In the genomic region with DNA sequence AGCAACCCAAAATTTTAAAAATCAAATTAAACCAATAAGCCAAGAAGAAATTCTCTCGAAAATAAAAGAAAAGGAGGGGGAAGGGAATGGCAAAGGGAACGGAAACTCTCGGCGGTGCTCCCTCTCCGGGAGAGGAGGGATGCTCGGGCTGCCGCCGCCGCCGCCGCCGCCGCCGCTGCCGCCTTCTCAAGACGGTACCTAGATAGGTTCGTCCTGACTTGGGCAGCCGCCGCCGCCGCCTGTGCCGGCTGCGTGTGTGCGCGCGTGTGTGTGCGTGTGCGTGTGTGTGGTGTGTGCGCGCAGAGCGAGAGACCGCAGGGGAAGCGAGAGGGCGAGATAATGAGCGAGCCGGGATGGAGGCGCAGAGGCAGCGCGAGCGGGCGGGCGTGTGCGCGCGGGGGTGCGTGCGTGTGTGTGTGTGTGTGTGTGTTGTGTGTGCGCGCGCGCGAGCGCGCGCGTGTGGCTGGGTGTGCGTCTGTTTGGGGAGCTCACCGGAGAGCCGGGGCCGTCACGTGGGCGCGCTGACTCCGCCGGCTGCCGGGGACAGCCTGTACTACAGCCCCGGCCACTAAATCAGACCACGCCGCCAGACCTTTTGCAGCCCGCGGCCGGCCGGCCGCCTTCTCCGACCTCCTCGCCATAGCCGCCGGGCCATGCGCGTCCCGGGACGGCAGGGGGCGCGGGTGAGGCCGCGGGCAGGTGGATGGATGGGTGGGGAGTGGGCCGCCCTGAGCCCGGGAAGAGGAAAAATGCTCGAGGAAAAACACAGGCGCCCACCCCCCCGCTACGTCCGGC, we compare ENCODE assay signal across 8 cellular contexts.
DNase-seq lines count a peak whose midpoint lies in the region; ATAC-seq, FAIRE-seq and TF ChIP-seq lines count a peak whose summit lies in the region.

No MANE protein-coding gene starts in this region.

- WGBS in GM23248 (ENCODE audit: low coverage in 1 of 2, low lambda C conversion rate in 2 of 2, missing lambda C conversion rate in 2 of 2), 2 experiments: 1% methylated on average over 57 to 80 of the region's 93 CpGs

- peaks cover 27% of the 10 kb centered on the region for H3K4me1 Mint-ChIP-seq in activated naive CD8-positive, alpha-beta T cell treated with anti-CD3 and anti-CD28 coated beads for 36 hours
- peaks cover 25% of the 10 kb centered on the region for H3K4me1 Mint-ChIP-seq in osteocyte (ENCODE audit: unreplicated experiment)

- DNase-seq in DND-41 (peak; percentile 59), GM23248 (peak; percentile 86), SJSA1 (ENCODE audit: low read depth in 1 of 2, low spot score in 2 of 2) (peak; percentile 45 to 56), Right ventricle myocardium superior (peak; percentile 91), osteocyte (ENCODE audit: extremely low spot score, unreplicated experiment) (peak; percentile 92), urothelium cell line (ENCODE audit: low spot score) (peak; percentile 75)
- DNase-seq in activated naive CD8-positive, alpha-beta T cell treated with anti-CD3 and anti-CD28 coated beads for 36 hours: peak; percentile 69

- ATAC-seq in DND-41 (ENCODE audit: insufficient read depth, low read depth) (peak; percentile 65), Right ventricle myocardium superior (ENCODE audit: poor library complexity) (peak; percentile 90)

- peaks cover 7% of the 10 kb centered on the region for H3F3A ChIP-seq in GM23248 (ENCODE audit: insufficient read depth)

- H3K27me3 Mint-ChIP-seq in activated naive CD8-positive, alpha-beta T cell treated with anti-CD3 and anti-CD28 coated beads for 36 hours: peaks cover 89% of the 10 kb centered on the region
- peaks cover 16% of the 10 kb centered on the region for H3K27me3 Mint-ChIP-seq in osteocyte (ENCODE audit: unreplicated experiment)

- peak; percentile 45 for TF ChIP-seq CTCF in DND-41 (IDR thresholded peaks at IDR 0.05; ENCODE audit: borderline replicate concordance, extremely low read depth, low read length, poor library complexity, severe bottlenecking)
- TF ChIP-seq CTCF in LNCAP (IDR thresholded peaks at IDR 0.05): peak; percentile 89
- peak; percentile 74 for TF ChIP-seq CTCF in osteocyte (IDR thresholded peaks at IDR 0.05)

- peak overlapping the region; percentile 52 for H3K9ac ChIP-seq in DND-41 (ENCODE audit: low read depth, low read length)
- peak overlapping the region; percentile 37 for H3K9ac ChIP-seq in GM23248

- H3K4me3 Mint-ChIP-seq in activated naive CD8-positive, alpha-beta T cell treated with anti-CD3 and anti-CD28 coated beads for 36 hours: peak overlapping the region; percentile 94
- peak overlapping the region; percentile 96 for H3K4me3 Mint-ChIP-seq in osteocyte (ENCODE audit: unreplicated experiment)

- no peaks in the 10 kb centered on the region for H3K36me3 ChIP-seq in DND-41 (ENCODE audit: insufficient read depth, low read length)
- no peaks in the 10 kb centered on the region for H3K36me3 ChIP-seq in GM23248 (ENCODE audit: low read depth)
- no peaks in the 10 kb centered on the region for H3K36me3 ChIP-seq in SJSA1

- H3K4me3 ChIP-seq in DND-41 (ENCODE audit: low read depth in 1 of 2, low read length in 2 of 2) (peak overlapping the region; percentile 7 to 50; a peak in 3 of 4 replicates), GM23248 (peak overlapping the region; percentile 76), SJSA1 (peak overlapping the region; percentile 39)

- peaks cover 1% of the 10 kb centered on the region for H3K36me3 Mint-ChIP-seq in activated naive CD8-positive, alpha-beta T cell treated with anti-CD3 and anti-CD28 coated beads for 36 hours
- H3K36me3 Mint-ChIP-seq in osteocyte (ENCODE audit: unreplicated experiment): no peaks in the 10 kb centered on the region

- no peak overlapping the region for H3K27ac Mint-ChIP-seq in activated naive CD8-positive, alpha-beta T cell treated with anti-CD3 and anti-CD28 coated beads for 36 hours
- peak overlapping the region; percentile 64 for H3K27ac Mint-ChIP-seq in osteocyte (ENCODE audit: unreplicated experiment)

- in situ Hi-C loops in GM23248 (cut with MboI): no loop called here

- H3K27ac ChIP-seq in DND-41 (ENCODE audit: low read length): no peak overlapping the region
- H3K27ac ChIP-seq in GM23248: no peak overlapping the region
- no peak overlapping the region for H3K27ac ChIP-seq in SJSA1

- intact Hi-C loops in Right ventricle myocardium superior (cut with DNase I): no loop called here

- FAIRE-seq in urothelium cell line (lab: Jason Lieb, UNC): peak; percentile 80

- H4K20me1 ChIP-seq in DND-41 (ENCODE audit: insufficient read depth, low read length) (no peaks in the 10 kb centered on the region), GM23248 (ENCODE audit: insufficient read depth) (no peaks in the 10 kb centered on the region)

- H3K27me3 ChIP-seq in DND-41 (ENCODE audit: insufficient read depth, low read length, poor library complexity) (no peaks in the 10 kb centered on the region), GM23248 (replicated peaks; ENCODE audit: insufficient read depth) (peaks cover 22% of the 10 kb centered on the region), SJSA1 (replicated peaks) (peaks cover 24% of the 10 kb centered on the region)

- H3K9me3 ChIP-seq in DND-41 (ENCODE audit: insufficient read depth, low read length, severe bottlenecking): no peaks in the 10 kb centered on the region
- no peaks in the 10 kb centered on the region for H3K9me3 ChIP-seq in GM23248 (ENCODE audit: low read depth)
- H3K9me3 ChIP-seq in SJSA1 (replicated peaks): no peaks in the 10 kb centered on the region

- H3K9me3 Mint-ChIP-seq in activated naive CD8-positive, alpha-beta T cell treated with anti-CD3 and anti-CD28 coated beads for 36 hours: no peaks in the 10 kb centered on the region
- no peaks in the 10 kb centered on the region for H3K9me3 Mint-ChIP-seq in osteocyte (ENCODE audit: unreplicated experiment)

- peak overlapping the region; percentile 72 for H3K4me2 ChIP-seq in DND-41 (ENCODE audit: insufficient read depth, low read length)
- H3K4me2 ChIP-seq in GM23248 (ENCODE audit: unreplicated experiment): peak overlapping the region; percentile 77

- H3K4me1 ChIP-seq in DND-41 (ENCODE audit: insufficient read depth, low read length): peaks cover 11% of the 10 kb centered on the region; the same call in 1 of the 2 replicates
- peaks cover 9% of the 10 kb centered on the region; the same call in 1 of the 2 replicates for H3K4me1 ChIP-seq in GM23248 (ENCODE audit: insufficient read depth)
- peaks cover 12% of the 10 kb centered on the region for H3K4me1 ChIP-seq in SJSA1 (replicated peaks)

- H3K79me2 ChIP-seq in DND-41 (ENCODE audit: insufficient read depth, low read length): no peaks in the 10 kb centered on the region
- H3K79me2 ChIP-seq in GM23248 (ENCODE audit: insufficient read depth): no peaks in the 10 kb centered on the region

- H2AFZ ChIP-seq in DND-41 (ENCODE audit: low read depth, low read length): peak overlapping the region; percentile 71
- H2AFZ ChIP-seq in GM23248: peak overlapping the region; percentile 82

- no peaks in the 10 kb centered on the region for H3K9me2 ChIP-seq in GM23248 (ENCODE audit: insufficient read depth)
